ENCODE assay signal across 2 cellular contexts in genomic region chr15:90879730-90880366, GRCh38.
TF ChIP-seq lines count a peak whose summit lies in the region.

No MANE protein-coding gene starts in this region.

TF ChIP-seq in HEK293, 187 proteins besides CTCF, POLR2A, EP300 and RAD21 (continued from another document):
- TF ChIP-seq ZNF214 (tag by site-specific recombination; IDR thresholded peaks at IDR 0.05; ENCODE audit: borderline replicate concordance) = no peak
TF ChIP-seq in HEK293: peak in this region for 1.

TF ChIP-seq in SK-N-SH treated with all-trans-retinoic acid at 6 μM for 48 hours, 23 proteins besides CTCF, POLR2A, EP300 and RAD21 (continued from another document):
- no peak for TF ChIP-seq POU6F1 (CRISPR knock-in tag; IDR thresholded peaks at IDR 0.05; ENCODE audit: borderline replicate concordance, low read depth)
- TF ChIP-seq ISL1 (CRISPR knock-in tag; IDR thresholded peaks at IDR 0.05) = no peak
- no peak for TF ChIP-seq TCF4 (CRISPR knock-in tag; IDR thresholded peaks at IDR 0.05; ENCODE audit: borderline replicate concordance)
- TF ChIP-seq TSHZ2 (CRISPR knock-in tag; IDR thresholded peaks at IDR 0.05) = no peak
- TF ChIP-seq OSR1 (CRISPR knock-in tag; IDR thresholded peaks at IDR 0.05) = no peak
- TF ChIP-seq ARNTL (CRISPR knock-in tag; IDR thresholded peaks at IDR 0.05; ENCODE audit: borderline replicate concordance, low read depth) = no peak
- no peak for TF ChIP-seq ZFP30 (CRISPR knock-in tag; IDR thresholded peaks at IDR 0.05)
- no peak for TF ChIP-seq PPARA (CRISPR knock-in tag; IDR thresholded peaks at IDR 0.05; ENCODE audit: borderline replicate concordance)
- TF ChIP-seq PATZ1 (CRISPR knock-in tag; IDR thresholded peaks at IDR 0.05; ENCODE audit: borderline replicate concordance) = no peak
- no peak for TF ChIP-seq ZNF70 (CRISPR knock-in tag; IDR thresholded peaks at IDR 0.05)
- TF ChIP-seq CSDC2 (CRISPR knock-in tag; IDR thresholded peaks at IDR 0.05) = no peak
- TF ChIP-seq ESRRG (CRISPR knock-in tag; IDR thresholded peaks at IDR 0.05) = no peak
- TF ChIP-seq CSRNP3 (CRISPR knock-in tag; IDR thresholded peaks at IDR 0.05) = no peak
- TF ChIP-seq RARB (CRISPR knock-in tag; IDR thresholded peaks at IDR 0.05) = no peak
- no peak for TF ChIP-seq BACH2 (CRISPR knock-in tag; IDR thresholded peaks at IDR 0.05; ENCODE audit: borderline replicate concordance)
- no peak for TF ChIP-seq GLIS3 (CRISPR knock-in tag; IDR thresholded peaks at IDR 0.05)
- no peak for TF ChIP-seq ZC3H10 (CRISPR knock-in tag; IDR thresholded peaks at IDR 0.05)
TF ChIP-seq in SK-N-SH treated with all-trans-retinoic acid at 6 μM for 48 hours: peak in this region for 0.
